In the genomic region with DNA sequence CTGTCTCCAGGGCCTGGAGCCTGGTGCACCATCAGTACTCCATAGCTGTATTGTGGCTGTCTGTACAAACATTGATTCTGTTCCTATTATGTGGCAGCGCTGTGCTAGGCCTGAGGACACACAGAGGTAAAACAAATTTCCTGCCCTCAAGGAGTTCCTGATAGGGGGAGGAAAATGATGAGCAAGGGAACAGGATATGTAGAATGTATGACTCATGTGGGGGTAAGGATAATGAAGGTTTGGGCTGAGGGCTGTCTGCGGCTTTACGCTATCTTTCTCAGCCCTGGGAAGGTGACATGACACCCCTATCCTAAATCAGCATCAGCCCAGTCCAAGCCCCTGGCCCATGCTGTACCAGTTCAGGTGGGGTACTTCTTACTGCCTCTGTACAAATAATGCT, we compare ENCODE assay signal across 7 cellular contexts.
A peak's percentile ranks its signal among the peaks of the same experiment; 100 is the strongest.
DNase-seq lines count a peak whose midpoint lies in the region; ATAC-seq and FAIRE-seq lines count a peak whose summit lies in the region.
"Not testable (repeated sequence)": the region's sequence is repeated elsewhere in the genome, so short reads cannot be mapped to it uniquely, and the experiment has no call there.

No MANE protein-coding gene starts in this region.

- H4K91ac ChIP-seq in trophoblast cell (ENCODE audit: low read depth, low read length) = not testable (repeated sequence)

- H3K9ac ChIP-seq in trophoblast cell (ENCODE audit: low read length) = not testable (repeated sequence)

- H3K36me3 ChIP-seq in trophoblast cell (ENCODE audit: control insufficient read depth in 1 of 2, insufficient read depth in 2 of 2, low read length in 2 of 2) = not testable (repeated sequence)

- not testable (repeated sequence) for H2BK12ac ChIP-seq in trophoblast cell (ENCODE audit: low read length)

- not testable (repeated sequence) for H3K14ac ChIP-seq in trophoblast cell (ENCODE audit: low read length)

- not testable (repeated sequence) for H3K27me3 ChIP-seq in trophoblast cell (ENCODE audit: insufficient read depth, low read length)

- peak; percentile 100 for FAIRE-seq in HTR-8/SVneo (lab: Jason Lieb, UNC)
- not testable (repeated sequence) for FAIRE-seq in RCC 7860 (lab: Jason Lieb, UNC)

- not testable (repeated sequence) for H3K23ac ChIP-seq in trophoblast cell (ENCODE audit: low read length)

- H3K27ac ChIP-seq in trophoblast cell (ENCODE audit: low read depth, low read length) = not testable (repeated sequence)

- not testable (repeated sequence) for H2BK5ac ChIP-seq in trophoblast cell (ENCODE audit: low read depth, low read length, poor library complexity)

- H3K4me2 ChIP-seq in trophoblast cell (ENCODE audit: low read length) = not testable (repeated sequence)

- H2BK120ac ChIP-seq in trophoblast cell (ENCODE audit: insufficient read depth, low read length, poor library complexity) = not testable (repeated sequence)

- not testable (repeated sequence) for H3K9me3 ChIP-seq in trophoblast cell (ENCODE audit: insufficient read depth, low read depth, low read length)

- not testable (repeated sequence) for H4K8ac ChIP-seq in trophoblast cell (ENCODE audit: low read depth, low read length)

- H3K4me1 ChIP-seq in trophoblast cell (ENCODE audit: control insufficient read depth in 1 of 2, insufficient read depth in 2 of 2, low read length in 2 of 2) = not testable (repeated sequence)

- H3K79me2 ChIP-seq in trophoblast cell (ENCODE audit: control insufficient read depth, insufficient read depth, low read length, poor library complexity) = not testable (repeated sequence)

- no CpG with 5 or more reads among the region's 3 CpGs for WGBS in trophoblast cell (ENCODE audit: extremely low coverage, insufficient coverage, insufficient read length)

- H4K12ac ChIP-seq in trophoblast cell (ENCODE audit: low read depth, low read length) = not testable (repeated sequence)

- not testable (repeated sequence) for H2AK5ac ChIP-seq in trophoblast cell (ENCODE audit: low read length)

- H2AFZ ChIP-seq in trophoblast cell (ENCODE audit: insufficient read depth, low read length, poor library complexity) = not testable (repeated sequence)

- DNase-seq in DMS153 (lab: John Stamatoyannopoulos, UW) = peak; percentile 41
- DNase-seq in HTR-8/SVneo (ENCODE audit: insufficient read length, low spot score) = peak; percentile 85
- DNase-seq in RCC 7860 (ENCODE audit: low spot score) = peak; percentile 60
- DNase-seq in amniotic epithelial cell (ENCODE audit: low read depth) = peak; percentile 39
- peak; percentile 64 for DNase-seq in iris pigment epithelial cell (ENCODE audit: low read depth)
- DNase-seq in trophoblast cell = peak; percentile 13 to 18

- H3K4ac ChIP-seq in trophoblast cell (ENCODE audit: low read depth, low read length) = not testable (repeated sequence)

- ATAC-seq in esophagus mucosa = peak; percentile 13

- H3K18ac ChIP-seq in trophoblast cell (ENCODE audit: low read length) = not testable (repeated sequence)

- not testable (repeated sequence) for H3K79me1 ChIP-seq in trophoblast cell (ENCODE audit: low read length)

- H3K4me3 ChIP-seq in trophoblast cell (ENCODE audit: low read depth, low read length) = not testable (repeated sequence)

Comparison
In these comparisons a context has a peak if more than half of its experiments do, and no peak if none do; other contexts are left out.
1. DNase-seq: peak in every context shown above with its lines; median percentile 85 in HTR-8/SVneo; 64 in iris pigment epithelial cell; 60 in RCC 7860; 41 in DMS153; 39 in amniotic epithelial cell; 16 in trophoblast cell.